In the genomic region with DNA sequence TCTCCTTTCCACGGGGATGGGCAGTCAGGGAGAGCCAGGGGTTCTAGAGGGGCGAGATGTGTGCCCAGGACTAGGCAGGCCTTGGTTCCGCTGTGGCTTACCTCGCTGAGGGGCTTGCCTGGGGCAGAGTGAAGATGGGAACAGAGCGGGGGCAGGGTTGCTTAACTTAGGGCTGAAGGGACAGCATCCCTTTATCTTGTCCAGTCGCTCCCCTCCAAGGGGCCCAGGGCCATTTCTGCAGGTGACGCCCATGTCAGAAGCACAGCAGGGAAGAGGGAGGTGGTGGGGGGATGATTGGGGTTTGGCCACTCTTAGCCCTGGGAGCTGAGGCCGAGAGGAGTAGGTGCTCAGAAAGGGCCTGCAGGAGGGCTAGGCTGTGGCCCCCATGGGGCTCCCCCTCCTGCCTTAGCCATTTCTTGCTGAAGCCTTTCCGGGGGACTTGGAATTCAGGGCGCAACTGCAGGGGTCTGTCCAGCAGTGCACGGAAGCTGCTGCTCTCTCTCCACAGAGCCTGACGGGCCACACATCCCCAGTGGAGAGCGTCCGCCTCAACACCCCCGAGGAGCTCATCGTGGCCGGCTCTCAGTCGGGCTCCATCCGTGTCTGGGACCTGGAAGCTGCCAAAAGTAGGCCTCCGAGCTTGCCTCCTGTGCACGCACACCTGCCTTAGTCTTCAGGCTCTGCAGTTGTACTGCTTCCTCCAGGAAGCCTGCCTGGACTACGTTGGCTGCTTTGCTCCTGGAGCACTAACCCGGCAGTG, we compare ENCODE assay signal across 26 cellular contexts. TPM values are rescaled to one million over a fixed set of nuclear protein-coding genes. Genes with fewer than 3 reads are reported as not detected.
"Had no signal": no experiment of that assay in that cellular context is flagged by ENCODE, and none has a peak within 500 bp of the region (broad histone marks: within the 10 kb centered on the region; RNA-seq: fewer than 3 reads in every experiment).

No MANE protein-coding gene starts in this region.

- H3K36me3 Mint-ChIP-seq: activated CD4-positive, alpha-beta memory T cell treated with anti-CD3 and anti-CD28 coated beads for 36 hours had no signal

- H3K27ac Mint-ChIP-seq: activated CD4-positive, alpha-beta memory T cell treated with anti-CD3 and anti-CD28 coated beads for 36 hours; activated naive CD4-positive, alpha-beta T cell treated with anti-CD3 and anti-CD28 coated beads, Interleukin-2, amount 10 ng/mL, durations not matched to agents 7 days and 5 days; mesothelial cell of epicardium; naive thymus-derived CD8-positive, alpha-beta T cell; stimulated activated memory B cell treated with anti-CD40 and anti-IgM and Interleukin-4, amounts not matched to agents 10 μg/mL and 1 μg/mL and 100 μg/mL, for 72 hours had no signal

- H3K4me1 Mint-ChIP-seq: activated naive CD4-positive, alpha-beta T cell treated with anti-CD3 and anti-CD28 coated beads, Interleukin-2, amount 10 ng/mL, durations not matched to agents 7 days and 5 days; stimulated activated memory B cell treated with anti-CD40 and anti-IgM and Interleukin-4, amounts not matched to agents 10 μg/mL and 1 μg/mL and 100 μg/mL, for 72 hours had no signal

- H3K9me3 ChIP-seq: heart right ventricle, neutrophil, right lobe of liver, stomach, suprapubic skin, tibial nerve had no signal

- H3K36me3 ChIP-seq: right lobe of liver had no signal

- H3K9me3 Mint-ChIP-seq: activated CD4-positive, alpha-beta memory T cell treated with anti-CD3 and anti-CD28 coated beads for 36 hours; activated naive CD4-positive, alpha-beta T cell treated with anti-CD3 and anti-CD28 coated beads, Interleukin-2, amount 10 ng/mL, durations not matched to agents 7 days and 5 days; naive thymus-derived CD8-positive, alpha-beta T cell; stimulated activated memory B cell treated with anti-CD40 and anti-IgM and Interleukin-4, amounts not matched to agents 10 μg/mL and 1 μg/mL and 100 μg/mL, for 72 hours had no signal

- FAIRE-seq: bronchial epithelial cell, keratinocyte had no signal

- DNase-seq: activated CD4-positive, alpha-beta memory T cell treated with anti-CD3 and anti-CD28 coated beads for 36 hours; activated CD4-positive, alpha-beta T cell treated with anti-CD3 and anti-CD28 coated beads for 4 hours; activated CD4-positive, CD25-positive, alpha-beta regulatory T cell; activated naive CD4-positive, alpha-beta T cell treated with anti-CD3 and anti-CD28 coated beads, Interleukin-2, amount 10 ng/mL, durations not matched to agents 7 days and 5 days; activated T-cell treated with anti-CD3 and anti-CD28 coated beads, Interleukin-2, amount 50 U/mL, for 48 hours; amygdala; heart right ventricle; naive thymus-derived CD8-positive, alpha-beta T cell; stimulated activated CD4-positive, alpha-beta T cell treated with anti-CD3 and anti-CD28 coated beads, Interleukin-2, amount 100 ng/mL, for 24 hours; stomach; T1000 had no signal

- H3K4me3 Mint-ChIP-seq: activated CD4-positive, alpha-beta memory T cell treated with anti-CD3 and anti-CD28 coated beads for 36 hours; activated naive CD4-positive, alpha-beta T cell treated with anti-CD3 and anti-CD28 coated beads, Interleukin-2, amount 10 ng/mL, durations not matched to agents 7 days and 5 days; mesothelial cell of epicardium; naive thymus-derived CD8-positive, alpha-beta T cell; stimulated activated memory B cell treated with anti-CD40 and anti-IgM and Interleukin-4, amounts not matched to agents 10 μg/mL and 1 μg/mL and 100 μg/mL, for 72 hours had no signal

- H3K9ac ChIP-seq: parathyroid adenoma had no signal

- H3K27me3 Mint-ChIP-seq: activated CD4-positive, alpha-beta memory T cell treated with anti-CD3 and anti-CD28 coated beads for 36 hours; activated naive CD4-positive, alpha-beta T cell treated with anti-CD3 and anti-CD28 coated beads, Interleukin-2, amount 10 ng/mL, durations not matched to agents 7 days and 5 days; naive thymus-derived CD8-positive, alpha-beta T cell; stimulated activated memory B cell treated with anti-CD40 and anti-IgM and Interleukin-4, amounts not matched to agents 10 μg/mL and 1 μg/mL and 100 μg/mL, for 72 hours had no signal

- H3K4me3 ChIP-seq: heart right ventricle, right lobe of liver, skin epidermis, stomach, suprapubic skin, tibial nerve had no signal

- H2AFZ ChIP-seq: parathyroid adenoma had no signal

- H3K4me1 ChIP-seq: parathyroid adenoma, right lobe of liver had no signal

- ATAC-seq: heart right ventricle; left lobe of liver; naive thymus-derived CD8-positive, alpha-beta T cell; right lobe of liver had no signal

- H3K27ac ChIP-seq: epithelial cell of prostate, heart right ventricle, neutrophil, parathyroid adenoma, right lobe of liver, stomach, suprapubic skin, tibial nerve had no signal

- H3K27me3 ChIP-seq: heart right ventricle, neutrophil, right lobe of liver, stomach, suprapubic skin, tibial nerve had no signal

RNA-seq across cellular contexts. Expression of gene DRC7, which starts 49.5 kb away (rescaled TPM):
- total RNA-seq: activated CD4-positive, alpha-beta memory T cell treated with anti-CD3 and anti-CD28 coated beads for 36 hours; bronchial epithelial cell; chondrocyte; fibroblast of villous mesenchyme; mesothelial cell of epicardium; naive thymus-derived CD8-positive, alpha-beta T cell; stomach; suprapubic skin; T-helper 1 cell treated with Interleukin-12 subunit alpha and Interleukin-12 subunit beta and Interleukin-4 antibody, amounts not matched to agents 30 ng/mL and 1 ng/mL, for 36 hours had no signal
- polyA plus RNA-seq: heart right ventricle; keratinocyte; naive thymus-derived CD8-positive, alpha-beta T cell; stomach had no signal

RNA-seq across cellular contexts. Expression of gene KIFC3, which starts 58.2 kb away (rescaled TPM):
- total RNA-seq: T-helper 1 cell treated with Interleukin-12 subunit alpha and Interleukin-12 subunit beta and Interleukin-4 antibody, amounts not matched to agents 30 ng/mL and 1 ng/mL, for 36 hours had no signal
